ENCODE assay signal across 8 cellular contexts in genomic region chr22:21981874-21982273, GRCh38. TPM values are rescaled to one million over a fixed set of nuclear protein-coding genes. Genes with fewer than 3 reads are reported as not detected.
DNase-seq lines count a peak whose midpoint lies in the region; ATAC-seq and TF ChIP-seq lines count a peak whose summit lies in the region.

No MANE protein-coding gene starts in this region.

- H3K36me3 ChIP-seq in iPS-20b (ENCODE audit: insufficient read depth, low read depth, low read length) (no peaks in the 10 kb centered on the region; the same call in 1 of the 2 replicates), smooth muscle cell (ENCODE audit: low read depth) (no peaks in the 10 kb centered on the region)

- H3K36me3 Mint-ChIP-seq in HFFc6 (ENCODE audit: low read depth): no peaks in the 10 kb centered on the region
- H3K36me3 Mint-ChIP-seq in activated T-helper 17 cell treated with anti-CD3 and anti-CD28 coated beads, Interleukin-2, amount 50 U/mL, for 72 hours (ENCODE audit: low read depth): peaks cover 8% of the 10 kb centered on the region

- H3K9me3 ChIP-seq in iPS-20b (ENCODE audit: insufficient read depth, low read depth, low read length): no peaks in the 10 kb centered on the region
- H3K9me3 ChIP-seq in smooth muscle cell (replicated peaks; ENCODE audit: low read depth): no peaks in the 10 kb centered on the region

- H3K9ac ChIP-seq in iPS-20b (ENCODE audit: low read depth, low read length): peak overlapping the region; percentile 95
- peak overlapping the region; percentile 82 for H3K9ac ChIP-seq in smooth muscle cell (ENCODE audit: low read depth)

- no peaks in the 10 kb centered on the region for H3K27me3 Mint-ChIP-seq in HFFc6 (ENCODE audit: insufficient read depth)
- H3K27me3 Mint-ChIP-seq in activated T-helper 17 cell treated with anti-CD3 and anti-CD28 coated beads, Interleukin-2, amount 50 U/mL, for 72 hours: no peaks in the 10 kb centered on the region

- 50% methylated on average over 2 of the region's 2 CpGs for WGBS in smooth muscle cell (ENCODE audit: low lambda C conversion rate)

- no peaks in the 10 kb centered on the region for H3F3A ChIP-seq in smooth muscle cell (ENCODE audit: low read depth)

- TF ChIP-seq CTCF in HFFc6 (IDR thresholded peaks at IDR 0.05) (no peak), smooth muscle cell (IDR thresholded peaks at IDR 0.05; ENCODE audit: borderline replicate concordance, insufficient read depth, poor library complexity, severe bottlenecking) (no peak)

- H4K20me1 ChIP-seq in smooth muscle cell (ENCODE audit: low read depth): peaks cover 3% of the 10 kb centered on the region

- H2AFZ ChIP-seq in smooth muscle cell (ENCODE audit: low read depth): peak overlapping the region; percentile 99

- H3K4me3 ChIP-seq in iPS-20b (ENCODE audit: low read length): peak overlapping the region; percentile 98
- H3K4me3 ChIP-seq in smooth muscle cell: peak overlapping the region; percentile 70

- H3K4me3 Mint-ChIP-seq in HFFc6: peak overlapping the region; percentile 92
- H3K4me3 Mint-ChIP-seq in activated T-helper 17 cell treated with anti-CD3 and anti-CD28 coated beads, Interleukin-2, amount 50 U/mL, for 72 hours: peak overlapping the region; percentile 89

- DNase-seq in HFFc6: no peak
- DNase-seq in smooth muscle cell (lab: John Stamatoyannopoulos, UW; ENCODE audit: unreplicated experiment): no peak
- no peak for DNase-seq in DMS153 (lab: John Stamatoyannopoulos, UW)
- DNase-seq in NOMO-1 treated with dmso at 0.1 percent for 144 hours (lab: John Stamatoyannopoulos, UW; ENCODE audit: unreplicated experiment): no peak
- no peak for DNase-seq in NCI-H526 (lab: John Stamatoyannopoulos, UW)
- no peak for DNase-seq in NCI-H748 (lab: John Stamatoyannopoulos, UW; ENCODE audit: unreplicated experiment)

- peaks cover 21% of the 10 kb centered on the region for H3K4me1 Mint-ChIP-seq in HFFc6 (ENCODE audit: low read depth)
- H3K4me1 Mint-ChIP-seq in activated T-helper 17 cell treated with anti-CD3 and anti-CD28 coated beads, Interleukin-2, amount 50 U/mL, for 72 hours: peaks cover 8% of the 10 kb centered on the region

- H3K4me2 ChIP-seq in smooth muscle cell: peak overlapping the region; percentile 98

- H3K27me3 ChIP-seq in iPS-20b (ENCODE audit: insufficient read depth, low read length) (peaks cover 13% of the 10 kb centered on the region), smooth muscle cell (ENCODE audit: low read depth) (no peaks in the 10 kb centered on the region)

- H3K4me1 ChIP-seq in iPS-20b (ENCODE audit: insufficient read depth, low read length) (no peaks in the 10 kb centered on the region), smooth muscle cell (ENCODE audit: low read depth) (peaks cover 8% of the 10 kb centered on the region)

- no peaks in the 10 kb centered on the region for H3K9me3 Mint-ChIP-seq in HFFc6
- H3K9me3 Mint-ChIP-seq in activated T-helper 17 cell treated with anti-CD3 and anti-CD28 coated beads, Interleukin-2, amount 50 U/mL, for 72 hours: no peaks in the 10 kb centered on the region

- ATAC-seq in activated T-helper 17 cell treated with anti-CD3 and anti-CD28 coated beads, Interleukin-2, amount 50 U/mL, for 72 hours (replicated peaks): no peak

- peaks cover 25% of the 10 kb centered on the region for H3K79me2 ChIP-seq in smooth muscle cell (ENCODE audit: low read depth)

- H3K27ac ChIP-seq in iPS-20b (ENCODE audit: low read length): peak overlapping the region; percentile 81
- no peak overlapping the region for H3K27ac ChIP-seq in smooth muscle cell (ENCODE audit: low read depth)

- H3K27ac Mint-ChIP-seq in HFFc6: peak overlapping the region; percentile 68
- H3K27ac Mint-ChIP-seq in activated T-helper 17 cell treated with anti-CD3 and anti-CD28 coated beads, Interleukin-2, amount 50 U/mL, for 72 hours: peak overlapping the region; percentile 88

RNA-seq across cellular contexts. Expression of gene TOP3B, which starts 0.7 kb away (rescaled TPM):
- 10 to 100 TPM; 13.8 to 17.1 (median 15.2) TPM for total RNA-seq in HFFc6 (2021; fragmentation: NEBNext Ultra II Directional; extraction: Animal tissue kit (Norgen Biotek cat#: 25700))
- 10 to 100 TPM; 34.6 to 42.3 TPM for total RNA-seq in activated T-helper 17 cell treated with anti-CD3 and anti-CD28 coated beads, Interleukin-2, amount 50 U/mL, for 72 hours
- total RNA-seq in smooth muscle cell: 15.2 and 17.3 TPM in 2 replicates
- polyA plus RNA-seq in smooth muscle cell: 17.6 and 26.7 TPM in 2 replicates

RNA-seq across cellular contexts. Expression of gene PPM1F, which starts 29.2 kb away (rescaled TPM):
- total RNA-seq in HFFc6 (2021; fragmentation: NEBNext Ultra II Directional; extraction: Animal tissue kit (Norgen Biotek cat#: 25700)): 10 to 100 TPM; 56.1 to 65.3 (median 60.6) TPM
- 10 to 100 TPM; 17.3 to 20.3 TPM for total RNA-seq in activated T-helper 17 cell treated with anti-CD3 and anti-CD28 coated beads, Interleukin-2, amount 50 U/mL, for 72 hours
- 11.8 and 14.8 TPM in 2 replicates for total RNA-seq in smooth muscle cell
- 12.5 and 15.2 TPM in 2 replicates for polyA plus RNA-seq in smooth muscle cell
